ENCODE assay signal across 32 cellular contexts in the genomic region with DNA sequence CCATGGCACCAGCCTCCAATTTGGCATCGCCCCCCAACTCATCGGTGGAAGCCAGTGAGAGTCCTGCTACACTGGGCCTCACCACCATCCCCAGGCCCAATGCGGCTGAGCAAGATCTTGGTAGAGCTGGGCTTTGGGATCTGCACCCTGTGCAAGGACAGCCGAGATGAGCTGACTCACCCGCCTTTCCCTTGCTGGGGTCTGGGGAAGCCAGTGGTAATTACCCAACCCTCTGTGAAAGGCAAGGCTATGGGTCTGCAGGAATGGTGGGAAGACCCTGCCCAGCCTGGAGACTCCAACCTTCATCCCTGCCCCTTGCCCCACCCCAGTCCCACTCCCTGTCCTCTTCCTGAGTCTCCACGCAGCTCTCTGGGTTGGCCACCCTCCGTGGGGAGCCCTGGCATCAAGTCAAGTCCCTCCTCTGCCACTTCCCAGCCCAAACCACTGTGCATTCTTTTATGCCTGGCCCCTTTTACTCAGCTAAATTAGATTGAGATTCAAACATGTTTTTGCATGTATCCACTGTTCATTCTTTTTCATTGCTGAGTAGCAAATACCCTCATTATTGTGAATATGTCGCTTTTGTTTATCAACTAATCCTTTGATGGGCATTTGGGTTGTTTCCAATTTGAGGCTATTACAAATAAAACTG. TPM values are rescaled to one million over a fixed set of nuclear protein-coding genes. Genes with fewer than 3 reads are reported as not detected.
DNase-seq lines count a peak whose midpoint lies in the region; ATAC-seq, FAIRE-seq and TF ChIP-seq lines count a peak whose summit lies in the region.
"Had no signal": no experiment of that assay in that cellular context is flagged by ENCODE, and none has a peak within 500 bp of the region (broad histone marks: within the 10 kb centered on the region; RNA-seq: fewer than 3 reads in every experiment).

No MANE protein-coding gene starts in this region.

- no peaks in the 10 kb centered on the region for H4K20me1 ChIP-seq in keratinocyte (ENCODE audit: control insufficient read depth, extremely low read depth, insufficient read depth, low read length)

- no peaks in the 10 kb centered on the region for H3K4me1 ChIP-seq in breast epithelium
- H3K4me1 ChIP-seq in keratinocyte (ENCODE audit: control insufficient read depth, extremely low read depth, insufficient read depth, low read length), result peaks cover 43% of the 10 kb centered on the region
- peaks cover 3 to 7% of the 10 kb centered on the region in 2 donors for H3K4me1 ChIP-seq in aorta (ENCODE audit: control insufficient read depth in 1 of 2, insufficient read depth in 2 of 2, low read length in 2 of 2)
- H3K4me1 ChIP-seq: parathyroid adenoma, right atrium auricular region had no signal

- no peaks in the 10 kb centered on the region for H3K27me3 ChIP-seq in breast epithelium
- H3K27me3 ChIP-seq in keratinocyte (ENCODE audit: control insufficient read depth, extremely low read depth, insufficient read depth, low read length), result no peaks in the 10 kb centered on the region
- no peaks in the 10 kb centered on the region for H3K27me3 ChIP-seq in aorta (ENCODE audit: control insufficient read depth in 1 of 2, insufficient read depth in 2 of 2, low read length in 1 of 2)
- H3K27me3 ChIP-seq: right atrium auricular region had no signal

- peaks cover 55% of the 10 kb centered on the region for H3K4me1 Mint-ChIP-seq in MCF 10A (ENCODE audit: insufficient read depth, unreplicated experiment)
- H3K4me1 Mint-ChIP-seq: activated naive CD8-positive, alpha-beta T cell treated with anti-CD3 and anti-CD28 coated beads for 36 hours; nephron progenitor cell had no signal

- no peaks in the 10 kb centered on the region for H3K9me1 ChIP-seq in keratinocyte (ENCODE audit: control insufficient read depth, extremely low read depth, insufficient read depth, low read length)

- TF ChIP-seq CTCF in MCF 10A (IDR thresholded peaks at IDR 0.05; ENCODE audit: unreplicated experiment) (no peak), breast epithelium (IDR thresholded peaks at IDR 0.05) (no peak), keratinocyte (optimal IDR thresholded peaks at IDR 0.05 in 1 of 3, IDR thresholded peaks at IDR 0.05 in 1 of 3, conservative IDR thresholded peaks at IDR 0.05 in 1 of 3; ENCODE audit: extremely low read depth in 1 of 3, insufficient read depth in 2 of 3, low read length in 3 of 3) (no peak)

- POLR2A ChIA-PET in MCF 10A (lab: Yijun Ruan, JAX), result interaction anchor here (0.6 to 2.2 kb wide), 3 partner anchors 8 to 21 kb away, joined by 3 to 7 read pairs (median 4); partner anchors contain the start of genes IVL and SMCP

- peak overlapping the region; percentile 55 for H3K4me2 ChIP-seq in keratinocyte (ENCODE audit: control insufficient read depth, extremely low read depth, insufficient read depth, low read depth, low read length)

- 73 to 74% methylated on average over 8 of the region's 8 CpGs for WGBS in aorta, 2 donors

- TF ChIP-seq POLR2A in breast epithelium (IDR thresholded peaks at IDR 0.05), result no peak

- peak overlapping the region; percentile 56 for H2AFZ ChIP-seq in keratinocyte (ENCODE audit: control insufficient read depth, low read length)
- H2AFZ ChIP-seq: parathyroid adenoma had no signal

- intact Hi-C loops in MCF 10A (cut with micrococcal nuclease) (no loop called here), breast epithelium (cut with DNase I; ENCODE audit: low total_unique reads) (no loop called here), aorta (cut with DNase I) (no loop called here)

- peak overlapping the region; percentile 40 for H3K27ac Mint-ChIP-seq in MCF 10A (ENCODE audit: low read depth, unreplicated experiment)
- H3K27ac Mint-ChIP-seq: activated CD8-positive, alpha-beta T cell treated with anti-CD3 and anti-CD28 coated beads for 36 hours; activated naive CD8-positive, alpha-beta T cell treated with anti-CD3 and anti-CD28 coated beads for 36 hours; CD4-positive, alpha-beta T cell; nephron progenitor cell; stimulated activated naive B cell treated with anti-CD40 and anti-IgM and Interleukin-4, amounts not matched to agents 10 μg/mL and 1 μg/mL and 100 μg/mL, for 72 hours; T-helper 17 cell had no signal

- H3K36me3 ChIP-seq in breast epithelium (no peaks in the 10 kb centered on the region), keratinocyte (ENCODE audit: control insufficient read depth in 2 of 2, extremely low read depth in 1 of 2, insufficient read depth in 2 of 2, low read length in 2 of 2) (no peaks in the 10 kb centered on the region), aorta (ENCODE audit: control insufficient read depth in 1 of 2, insufficient read depth in 2 of 2, low read length in 1 of 2) (no peaks in the 10 kb centered on the region)
- H3K36me3 ChIP-seq: right atrium auricular region had no signal

- ATAC-seq in SK-N-SH treated with all-trans-retinoic acid at 6 μM for 48 hours (peak; percentile 33; the same call in 2 of the 3 replicates), aorta (ENCODE audit: low FRiP score) (peak; percentile 54), GM18520 (IDR thresholded peaks at IDR 0.05; ENCODE audit: unreplicated experiment) (no peak), GM21447 (IDR thresholded peaks at IDR 0.05; ENCODE audit: unreplicated experiment) (no peak)
- ATAC-seq: activated CD8-positive, alpha-beta T cell treated with anti-CD3 and anti-CD28 coated beads for 36 hours; stimulated activated naive B cell treated with anti-CD40 and anti-IgM and Interleukin-4, amounts not matched to agents 10 μg/mL and 1 μg/mL and 100 μg/mL, for 72 hours; T-helper 17 cell had no signal

- H3K9me3 Mint-ChIP-seq in MCF 10A (ENCODE audit: unreplicated experiment), result no peaks in the 10 kb centered on the region
- H3K9me3 Mint-ChIP-seq: activated CD8-positive, alpha-beta T cell treated with anti-CD3 and anti-CD28 coated beads for 36 hours; activated naive CD8-positive, alpha-beta T cell treated with anti-CD3 and anti-CD28 coated beads for 36 hours; CD4-positive, alpha-beta T cell; central memory CD8-positive, alpha-beta T cell had no signal

- no peaks in the 10 kb centered on the region for H3K9me3 ChIP-seq in breast epithelium
- no peaks in the 10 kb centered on the region for H3K9me3 ChIP-seq in keratinocyte (ENCODE audit: control insufficient read depth, low read depth, low read length)
- no peaks in the 10 kb centered on the region for H3K9me3 ChIP-seq in aorta (ENCODE audit: control insufficient read depth, low read length)
- H3K9me3 ChIP-seq: right atrium auricular region had no signal

- H3K9ac ChIP-seq in keratinocyte (ENCODE audit: control insufficient read depth, extremely low read depth, insufficient read depth, low read length), result no peak overlapping the region
- H3K9ac ChIP-seq: parathyroid adenoma had no signal

- CTCF ChIA-PET in MCF 10A (lab: Yijun Ruan, JAX), result interaction anchor here (0.6 to 4.0 kb wide), 7 partner anchors 15 to 823 kb away, joined by 3 to 35 read pairs (median 4); no protein-coding TSS in a partner anchor

- H3K27ac ChIP-seq in breast epithelium (no peak overlapping the region), keratinocyte (ENCODE audit: control insufficient read depth, insufficient read depth, low read length) (peak overlapping the region; percentile 28), aorta (ENCODE audit: low read depth in 1 of 2, low read length in 2 of 2) (peak overlapping the region in 1 of 2 donors; percentile 23)
- H3K27ac ChIP-seq: parathyroid adenoma, right atrium auricular region, SK-N-MC had no signal

- no peak overlapping the region for H3K4me3 Mint-ChIP-seq in MCF 10A (ENCODE audit: unreplicated experiment)
- H3K4me3 Mint-ChIP-seq: activated CD8-positive, alpha-beta T cell treated with anti-CD3 and anti-CD28 coated beads for 36 hours; activated naive CD8-positive, alpha-beta T cell treated with anti-CD3 and anti-CD28 coated beads for 36 hours; CD4-positive, alpha-beta T cell; central memory CD8-positive, alpha-beta T cell; nephron progenitor cell; stimulated activated naive B cell treated with anti-CD40 and anti-IgM and Interleukin-4, amounts not matched to agents 10 μg/mL and 1 μg/mL and 100 μg/mL, for 72 hours; T-helper 17 cell had no signal

- H3K4me3 ChIP-seq in breast epithelium (no peak overlapping the region), keratinocyte (ENCODE audit: control insufficient read depth in 2 of 3, extremely low read depth in 1 of 3, insufficient read depth in 2 of 3, low read depth in 1 of 3, low read length in 3 of 3) (peak overlapping the region in 2 of 3 experiments; percentile 19 to 21), aorta (ENCODE audit: low read length in 2 of 2) (no peak overlapping the region)
- H3K4me3 ChIP-seq: lung, right atrium auricular region, SK-N-MC had no signal

- peak; percentile 77 for FAIRE-seq in keratinocyte (lab: Jason Lieb, UNC)
- FAIRE-seq: A204.1, astrocyte, G401.6, kidney had no signal

- DNase-seq in MCF 10A (ENCODE audit: unreplicated experiment) (peak; percentile 58), breast epithelium (ENCODE audit: low spot score in 2 of 2) (no peak), keratinocyte (ENCODE audit: low read depth, low spot score) (no peak), aorta (no peak), inferior parietal cortex (ENCODE audit: extremely low spot score) (no peak)
- DNase-seq: activated CD4-positive, CD25-positive, alpha-beta regulatory T cell treated with anti-CD3 and anti-CD28 coated beads, Interleukin-2, amount 50 U/mL, for 72 hours; activated CD8-positive, alpha-beta T cell treated with anti-CD3 and anti-CD28 coated beads for 36 hours; activated effector memory CD4-positive, alpha-beta T cell treated with Interleukin-2 at 50 U/mL for 16 hours; activated naive CD8-positive, alpha-beta T cell treated with anti-CD3 and anti-CD28 coated beads for 36 hours; CD4-positive, alpha-beta T cell; dermis blood vessel endothelial cell; GOT3; kidney; NCI-H1417 treated with DMSO at 0.1 percent for 48 hours; nephron progenitor cell; stimulated activated CD4-positive, alpha-beta T cell treated with anti-CD3 and anti-CD28 coated beads, Interleukin-2, amount 100 ng/mL, for 48 hours; stimulated activated naive B cell treated with anti-CD40 and anti-IgM and Interleukin-4, amounts not matched to agents 10 μg/mL and 1 μg/mL and 100 μg/mL, for 72 hours; T-helper 17 cell had no signal

- H3K79me2 ChIP-seq in keratinocyte (ENCODE audit: control insufficient read depth, insufficient read depth, low read length), result no peaks in the 10 kb centered on the region
- H3K79me2 ChIP-seq: parathyroid adenoma had no signal

- no TSS peak for BruUV-seq in MCF 10A (replicated peaks; lab: Mats Ljungman, UMichigan)

- no peaks in the 10 kb centered on the region for H3K27me3 Mint-ChIP-seq in MCF 10A (ENCODE audit: insufficient read depth, unreplicated experiment)

- H3K36me3 Mint-ChIP-seq in MCF 10A (ENCODE audit: insufficient read depth, unreplicated experiment), result no peaks in the 10 kb centered on the region
- H3K36me3 Mint-ChIP-seq: activated naive CD8-positive, alpha-beta T cell treated with anti-CD3 and anti-CD28 coated beads for 36 hours; stimulated activated naive B cell treated with anti-CD40 and anti-IgM and Interleukin-4, amounts not matched to agents 10 μg/mL and 1 μg/mL and 100 μg/mL, for 72 hours had no signal

- dilution Hi-C loops in keratinocyte (cut with MboI; ENCODE audit: extremely low pct_ligation_motif_present, low sequenced_read_pairs), result no loop called here

RNA-seq across cellular contexts. Expression of gene SMCP, which starts 8.8 kb away (rescaled TPM):
- total RNA-seq in MCF 10A (2022), result not detected in 2 replicates
- not detected for total RNA-seq in breast epithelium
- 0.08 to 0.53 TPM in 2 of 3 replicates, not detected in the other for polyA plus RNA-seq in keratinocyte
- polyA plus RNA-seq in keratinocyte (2011; ENCODE audit: low read depth), result not detected
- polyA plus RNA-seq in keratinocyte (2011; cell fraction: cytosol; rRNA removed), result 0.39 TPM in 1 of 2 replicates, not detected in the other
- not detected in 2 replicates for polyA plus RNA-seq in keratinocyte (2011; cell fraction: nucleus; rRNA removed)
- polyA plus RNA-seq in keratinocyte (2012; ENCODE audit: low replicate concordance), result not detected in 2 replicates
- polyA minus RNA-seq in keratinocyte, result not detected in 3 replicates
- polyA minus RNA-seq in keratinocyte (2011; cell fraction: cytosol; rRNA and poly(A)+ RNA removed), result not detected
- not detected in 2 replicates for polyA minus RNA-seq in keratinocyte (2011; cell fraction: nucleus; rRNA and poly(A)+ RNA removed)
- total RNA-seq in aorta, result not detected
- not detected for polyA plus RNA-seq in aorta
- total RNA-seq: activated CD8-positive, alpha-beta T cell treated with anti-CD3 and anti-CD28 coated beads for 36 hours; activated naive CD8-positive, alpha-beta T cell treated with anti-CD3 and anti-CD28 coated beads for 36 hours; astrocyte; CD4-positive, alpha-beta T cell; dermis blood vessel endothelial cell; kidney; lung; mucosa of gallbladder; NCI-H460; right atrium auricular region; T-helper 17 cell; temporal lobe had no signal
- polyA plus RNA-seq: lung had no signal

RNA-seq across cellular contexts. Expression of gene IVL, which starts 21.5 kb away (rescaled TPM):
- total RNA-seq in MCF 10A (2022) (0.33 and 0.56 TPM in 2 replicates), breast epithelium (not detected), aorta (not detected)
- polyA plus RNA-seq in keratinocyte (61.1 to 231 TPM (median 89.2 TPM) in 3 replicates), aorta (under 1 TPM; 0.13 TPM)
- 859 TPM for polyA plus RNA-seq in keratinocyte (2011; ENCODE audit: low read depth)
- polyA plus RNA-seq in keratinocyte (2011; cell fraction: cytosol; rRNA removed), result 80.8 and 93.6 TPM in 2 replicates
- 168 and 195 TPM in 2 replicates for polyA plus RNA-seq in keratinocyte (2011; cell fraction: nucleus; rRNA removed)
- polyA plus RNA-seq in keratinocyte (2012; ENCODE audit: low replicate concordance), result 60.7 and 434 TPM in 2 replicates
- 29.0 to 64.7 TPM (median 34.8 TPM) in 3 replicates for polyA minus RNA-seq in keratinocyte
- polyA minus RNA-seq in keratinocyte (2011; cell fraction: cytosol; rRNA and poly(A)+ RNA removed), result 53.3 TPM
- polyA minus RNA-seq in keratinocyte (2011; cell fraction: nucleus; rRNA and poly(A)+ RNA removed), result 47.8 and 54.5 TPM in 2 replicates
- total RNA-seq: activated CD8-positive, alpha-beta T cell treated with anti-CD3 and anti-CD28 coated beads for 36 hours; activated naive CD8-positive, alpha-beta T cell treated with anti-CD3 and anti-CD28 coated beads for 36 hours; CD4-positive, alpha-beta T cell; dermis blood vessel endothelial cell; kidney; mucosa of gallbladder; NCI-H460; right atrium auricular region; T-helper 17 cell had no signal

RNA-seq across cellular contexts. Expression of gene LCE7A, which starts 27.1 kb away (rescaled TPM):
- total RNA-seq in MCF 10A (2022), result not detected in 2 replicates
- not detected for total RNA-seq in breast epithelium
- not detected in 3 replicates for polyA plus RNA-seq in keratinocyte
- polyA plus RNA-seq in keratinocyte (2011; ENCODE audit: low read depth), result not detected
- not detected in 2 replicates for polyA plus RNA-seq in keratinocyte (2011; cell fraction: cytosol; rRNA removed)
- polyA plus RNA-seq in keratinocyte (2011; cell fraction: nucleus; rRNA removed), result not detected in 2 replicates
- not detected in 2 replicates for polyA plus RNA-seq in keratinocyte (2012; ENCODE audit: low replicate concordance)
- not detected in 3 replicates for polyA minus RNA-seq in keratinocyte
- polyA minus RNA-seq in keratinocyte (2011; cell fraction: cytosol; rRNA and poly(A)+ RNA removed), result not detected
- polyA minus RNA-seq in keratinocyte (2011; cell fraction: nucleus; rRNA and poly(A)+ RNA removed), result not detected in 2 replicates
- total RNA-seq in aorta, result not detected
- polyA plus RNA-seq in aorta, result not detected
- total RNA-seq: activated CD8-positive, alpha-beta T cell treated with anti-CD3 and anti-CD28 coated beads for 36 hours; activated naive CD8-positive, alpha-beta T cell treated with anti-CD3 and anti-CD28 coated beads for 36 hours; astrocyte; CD4-positive, alpha-beta T cell; dermis blood vessel endothelial cell; kidney; lung; mucosa of gallbladder; NCI-H460; right atrium auricular region; T-helper 17 cell; temporal lobe had no signal
- polyA plus RNA-seq: lung had no signal

RNA-seq across cellular contexts. Expression of gene LCE6A, which starts 44.2 kb away (rescaled TPM):
- total RNA-seq in MCF 10A (2022) (not detected in 2 replicates), breast epithelium (not detected), aorta (not detected)
- polyA plus RNA-seq in keratinocyte (0.32 to 1.2 TPM (median 0.60 TPM) in 3 replicates), aorta (not detected)
- polyA plus RNA-seq in keratinocyte (2011; ENCODE audit: low read depth), result 41.7 TPM
- polyA plus RNA-seq in keratinocyte (2011; cell fraction: cytosol; rRNA removed), result 1.1 and 2.2 TPM in 2 replicates
- 0.71 and 2.1 TPM in 2 replicates for polyA plus RNA-seq in keratinocyte (2011; cell fraction: nucleus; rRNA removed)
- 1.2 and 216 TPM in 2 replicates for polyA plus RNA-seq in keratinocyte (2012; ENCODE audit: low replicate concordance)
- 2.6 TPM in 1 of 3 replicates, not detected in the others for polyA minus RNA-seq in keratinocyte
- not detected for polyA minus RNA-seq in keratinocyte (2011; cell fraction: cytosol; rRNA and poly(A)+ RNA removed)
- 1.2 TPM in 1 of 2 replicates, not detected in the other for polyA minus RNA-seq in keratinocyte (2011; cell fraction: nucleus; rRNA and poly(A)+ RNA removed)
- total RNA-seq: activated CD8-positive, alpha-beta T cell treated with anti-CD3 and anti-CD28 coated beads for 36 hours; activated naive CD8-positive, alpha-beta T cell treated with anti-CD3 and anti-CD28 coated beads for 36 hours; astrocyte; CD4-positive, alpha-beta T cell; dermis blood vessel endothelial cell; kidney; lung; mucosa of gallbladder; NCI-H460; right atrium auricular region; T-helper 17 cell; temporal lobe had no signal
- polyA plus RNA-seq: lung had no signal

RNA-seq across cellular contexts. Expression of gene LCE1A, which starts 59.6 kb away (rescaled TPM):
- not detected in 2 replicates for total RNA-seq in MCF 10A (2022)
- total RNA-seq in breast epithelium, result not detected
- 0.43 TPM in 1 of 3 replicates, not detected in the others for polyA plus RNA-seq in keratinocyte
- polyA plus RNA-seq in keratinocyte (2011; ENCODE audit: low read depth), result 37.9 TPM
- polyA plus RNA-seq in keratinocyte (2011; cell fraction: cytosol; rRNA removed), result not detected in 2 replicates
- not detected in 2 replicates for polyA plus RNA-seq in keratinocyte (2011; cell fraction: nucleus; rRNA removed)
- 63.1 TPM in 1 of 2 replicates, not detected in the other for polyA plus RNA-seq in keratinocyte (2012; ENCODE audit: low replicate concordance)
- not detected in 3 replicates for polyA minus RNA-seq in keratinocyte
- polyA minus RNA-seq in keratinocyte (2011; cell fraction: cytosol; rRNA and poly(A)+ RNA removed), result not detected
- polyA minus RNA-seq in keratinocyte (2011; cell fraction: nucleus; rRNA and poly(A)+ RNA removed), result not detected in 2 replicates
- total RNA-seq in aorta, result not detected
- not detected for polyA plus RNA-seq in aorta
- total RNA-seq: activated CD8-positive, alpha-beta T cell treated with anti-CD3 and anti-CD28 coated beads for 36 hours; activated naive CD8-positive, alpha-beta T cell treated with anti-CD3 and anti-CD28 coated beads for 36 hours; astrocyte; CD4-positive, alpha-beta T cell; dermis blood vessel endothelial cell; kidney; lung; mucosa of gallbladder; NCI-H460; right atrium auricular region; T-helper 17 cell; temporal lobe had no signal
- polyA plus RNA-seq: lung had no signal

Comparison
In these comparisons a context has a peak if more than half of its experiments do, and no peak if none do; other contexts are left out.
1. H3K4me3 ChIP-seq: peak in keratinocyte (2 of 3); none in breast epithelium (0 of 3) and aorta (0 of 2).
2. ATAC-seq: peak in SK-N-SH treated with all-trans-retinoic acid at 6 μM for 48 hours (single experiment) and aorta (single experiment); none in GM18520 (single experiment) and GM21447 (single experiment).